Comparison of ENCODE assay signal across 12 cellular contexts in the genomic region with DNA sequence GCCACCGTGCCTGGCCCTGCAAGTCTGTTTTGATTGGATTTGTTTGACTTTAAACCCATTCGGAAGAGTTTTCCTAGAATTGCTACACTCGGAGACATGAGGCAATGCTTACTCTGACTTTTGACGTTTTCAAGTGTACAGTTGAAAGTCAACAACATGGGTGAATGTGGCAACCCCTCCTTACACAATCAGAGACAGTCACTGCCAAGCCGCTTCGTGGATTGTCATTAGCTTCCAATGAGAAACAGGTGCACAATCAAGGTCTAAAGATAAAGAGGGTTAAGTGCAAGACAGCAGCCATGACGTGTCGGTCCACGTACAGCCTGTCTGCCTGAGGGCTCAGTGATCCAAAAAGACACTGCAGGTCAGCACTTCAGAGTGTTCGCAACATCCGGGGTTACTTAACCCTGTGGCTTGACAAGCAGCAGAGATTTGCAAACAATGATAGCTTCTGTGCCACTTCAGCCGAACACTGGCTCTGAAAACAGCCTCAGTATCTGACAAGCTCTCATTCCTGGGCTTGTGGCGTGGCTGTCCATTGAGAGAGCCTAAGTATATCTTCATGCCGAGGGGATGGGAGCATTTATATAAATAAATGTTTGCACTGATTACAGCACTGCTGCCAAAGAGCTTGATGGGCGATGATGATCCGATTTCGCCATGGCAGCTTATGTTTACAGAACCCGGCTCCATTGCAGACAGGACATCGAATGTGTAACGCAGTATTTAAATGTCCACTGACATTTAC.
DNase-seq lines count a peak whose midpoint lies in the region; ATAC-seq and TF ChIP-seq lines count a peak whose summit lies in the region.
"Had no signal": no experiment of that assay in that cellular context is flagged by ENCODE, and none has a peak within 500 bp of the region (broad histone marks: within the 10 kb centered on the region; RNA-seq: fewer than 3 reads in every experiment).

No MANE protein-coding gene starts in this region.

- no peak overlapping the region for H3K56ac ChIP-seq in IMR-90 (ENCODE audit: extremely low read depth, insufficient read depth, low read length)
- H3K56ac ChIP-seq in mesendoderm (ENCODE audit: low read length) = no peak overlapping the region

- H3K23ac ChIP-seq in IMR-90 (ENCODE audit: low read depth, low read length) (peak overlapping the region; percentile 8; the same call in 1 of the 2 replicates), mesendoderm (ENCODE audit: low read length) (no peak overlapping the region)

- no peaks in the 10 kb centered on the region for H3K36me3 ChIP-seq in IMR-90 (ENCODE audit: control insufficient read depth, insufficient read depth, low read length)
- H3K36me3 ChIP-seq in mesendoderm (ENCODE audit: control insufficient read depth, insufficient read depth, low read length) = no peaks in the 10 kb centered on the region
- peaks cover 0 to 10% (median 0%) of the 10 kb centered on the region in 3 donors for H3K36me3 ChIP-seq in tibial nerve
- H3K36me3 ChIP-seq in HAP-1 (replicated peaks) = no peaks in the 10 kb centered on the region
- no peaks in the 10 kb centered on the region for H3K36me3 ChIP-seq in ovary

- ATAC-seq in IMR-90 (ENCODE audit: low read depth) = peak; percentile 84

- H3K4me3 ChIP-seq in IMR-90 (ENCODE audit: insufficient read depth, low read depth, low read length) (no peak overlapping the region), fibroblast of mammary gland (ENCODE audit: control insufficient read depth, low read depth, low read length) (no peak overlapping the region), mesendoderm (ENCODE audit: low read length) (no peak overlapping the region), tibial nerve (no peak overlapping the region), HAP-1 (no peak overlapping the region), ovary (no peak overlapping the region)

- TF ChIP-seq POLR2A in IMR-90 (IDR thresholded peaks at IDR 0.05; ENCODE audit: low read depth, low read length) (no peak), tibial nerve (IDR thresholded peaks at IDR 0.05) (no peak), ovary (IDR thresholded peaks at IDR 0.05) (no peak)

- no peaks in the 10 kb centered on the region for H3K27me3 ChIP-seq in IMR-90 (ENCODE audit: control insufficient read depth, insufficient read depth, low read length)
- H3K27me3 ChIP-seq in mesendoderm (ENCODE audit: insufficient read depth, low read length, poor library complexity) = no peaks in the 10 kb centered on the region
- H3K27me3 ChIP-seq in tibial nerve = no peaks in the 10 kb centered on the region
- H3K27me3 ChIP-seq in HAP-1 (ENCODE audit: low read depth) = no peaks in the 10 kb centered on the region
- H3K27me3 ChIP-seq in ovary = no peaks in the 10 kb centered on the region

- in situ Hi-C loops in IMR-90 (cut with MboI; ENCODE audit: low sequenced_read_pairs) (no loop called here), HAP-1 (cut with MboI; ENCODE audit: low sequenced_read_pairs) (no loop called here)

- H3K14ac ChIP-seq in IMR-90 (replicated peaks; ENCODE audit: low read depth, low read length) = no peak overlapping the region

- peak overlapping the region; percentile 60 for H3K4me2 ChIP-seq in IMR-90 (ENCODE audit: low read depth, low read length)
- H3K4me2 ChIP-seq in mesendoderm (ENCODE audit: low read length) = no peak overlapping the region

- H4K5ac ChIP-seq in IMR-90 (ENCODE audit: low read depth, low read length) (no peak overlapping the region), mesendoderm (ENCODE audit: low read length) (no peak overlapping the region)

- peak overlapping the region; percentile 23; the same call in 1 of the 2 replicates for H2BK20ac ChIP-seq in IMR-90 (ENCODE audit: low read depth, low read length)

- peaks cover 5% of the 10 kb centered on the region; the same call in 1 of the 2 replicates for H3K4me1 ChIP-seq in IMR-90 (ENCODE audit: control insufficient read depth, insufficient read depth, low read length)
- H3K4me1 ChIP-seq in mesendoderm (ENCODE audit: control insufficient read depth, low read depth, low read length) = no peaks in the 10 kb centered on the region
- peaks cover 0 to 4% (median 0%) of the 10 kb centered on the region in 4 donors for H3K4me1 ChIP-seq in tibial nerve
- H3K4me1 ChIP-seq in HAP-1 = no peaks in the 10 kb centered on the region
- H3K4me1 ChIP-seq in ovary (ENCODE audit: insufficient read depth) = no peaks in the 10 kb centered on the region

- peak overlapping the region; percentile 25; the same call in 1 of the 2 replicates for H4K91ac ChIP-seq in IMR-90 (ENCODE audit: insufficient read depth, low read depth, low read length)

- H3K27ac ChIP-seq in IMR-90 (ENCODE audit: insufficient read depth, low read length) (peak overlapping the region; percentile 62), mesendoderm (ENCODE audit: low read depth, low read length) (no peak overlapping the region), tibial nerve (peak overlapping the region in 1 of 4 donors; percentile 38), ovary (no peak overlapping the region)

- DNase-seq in IMR-90 (peak; percentile 77), fibroblast of mammary gland (ENCODE audit: low read depth) (peak; percentile 47), mesendoderm (peak; percentile 8), tibial nerve (ENCODE audit: low spot score in 2 of 2) (peak; percentile 14 to 35), NCI-H82 (lab: John Stamatoyannopoulos, UW) (no peak), HAP-1 (ENCODE audit: low spot score in 2 of 2) (no peak), ovary (no peak)
- no peak for DNase-seq in stimulated activated CD4-positive, alpha-beta T cell treated with anti-CD3 and anti-CD28 coated beads, Interleukin-12 subunit alpha, Interleukin-12 subunit beta, amount 100 ng/mL, for 4 hours
- DNase-seq: activated CD8-positive, alpha-beta memory T cell treated with anti-CD3 and anti-CD28 coated beads, Interleukin-2, amount 50 U/mL, for 48 hours; immature natural killer cell; NCI-H2171 treated with DMSO at 0.1 percent for 48 hours; SW 1271 had no signal

- no peak overlapping the region for H2AK9ac ChIP-seq in IMR-90 (replicated peaks; ENCODE audit: low read depth, low read length, poor library complexity)

- H2AK5ac ChIP-seq in IMR-90 (ENCODE audit: low read depth, low read length) (0 out of 2 replicates have a peak overlapping the region, but pooled peaks have one; percentile 5), mesendoderm (ENCODE audit: low read length) (no peak overlapping the region)

- H3K79me1 ChIP-seq in IMR-90 (ENCODE audit: low read depth in 1 of 2, low read length in 2 of 2) (peaks cover 0 to 10% of the 10 kb centered on the region in 2 experiments; a peak in 2 of 4 replicates), mesendoderm (ENCODE audit: low read length) (no peaks in the 10 kb centered on the region)

- peak overlapping the region; percentile 18 for H2AFZ ChIP-seq in IMR-90 (replicated peaks; ENCODE audit: low read length, poor library complexity)

- BruUV-seq in IMR-90 (replicated peaks; lab: Mats Ljungman, UMichigan) = no TSS peak

- TF ChIP-seq CTCF in IMR-90 (conservative IDR thresholded peaks at IDR 0.05; ENCODE audit: low read depth, low read length) (no peak), fibroblast of mammary gland (conservative IDR thresholded peaks at IDR 0.05; ENCODE audit: control insufficient read depth, insufficient read depth, low read depth, low read length) (no peak), tibial nerve (IDR thresholded peaks at IDR 0.05) (no peak), ovary (IDR thresholded peaks at IDR 0.05) (no peak)

- H3K79me2 ChIP-seq in mesendoderm (ENCODE audit: control insufficient read depth, insufficient read depth, low read length) = no peaks in the 10 kb centered on the region

- CTCF ChIA-PET in IMR-90 (lab: Yijun Ruan, JAX) = no interaction called here

- WGBS in IMR-90 (ENCODE audit: extremely low coverage in 2 of 2, insufficient read length in 1 of 2), 2 experiments = 13% methylated on average over 4 of the region's 20 CpGs; no CpG with 5 or more reads in 1 of the 2 experiments
- no CpG with 5 or more reads among the region's 20 CpGs for WGBS in mesendoderm (ENCODE audit: extremely low coverage, insufficient coverage, low lambda C conversion rate)
- 54 to 57% methylated on average over 19 to 20 of the region's 20 CpGs for WGBS in tibial nerve, 2 donors
- WGBS in ovary, 3 donors = 80 to 83% (median 81%) methylated on average over 20 of the region's 20 CpGs

- H2BK5ac ChIP-seq in IMR-90 (ENCODE audit: low read depth, low read length, poor library complexity, severe bottlenecking) (peak overlapping the region; percentile 52), mesendoderm (ENCODE audit: low read length) (no peak overlapping the region)

- H3K4ac ChIP-seq in IMR-90 (ENCODE audit: low read depth, low read length) (peak overlapping the region; percentile 62), mesendoderm (ENCODE audit: low read depth, low read length) (no peak overlapping the region)

- POLR2A ChIA-PET in IMR-90 (lab: Charles Lee; ENCODE audit: unreplicated experiment) = no interaction called here

- peak overlapping the region; percentile 4; the same call in 1 of the 2 replicates for H2BK120ac ChIP-seq in IMR-90 (ENCODE audit: low read depth, low read length)
- no peak overlapping the region for H2BK120ac ChIP-seq in mesendoderm (ENCODE audit: low read depth, low read length)

- H3K9ac ChIP-seq in IMR-90 (ENCODE audit: low read depth, low read length) (no peak overlapping the region), mesendoderm (ENCODE audit: low read length) (no peak overlapping the region)

- no peak overlapping the region for H4K8ac ChIP-seq in IMR-90 (ENCODE audit: low read depth in 2 of 2, low read length in 2 of 2)
- H4K8ac ChIP-seq in mesendoderm (ENCODE audit: low read depth, low read length) = no peak overlapping the region

- dilution Hi-C loops in IMR-90 (cut with HindIII; ENCODE audit: low sequenced_read_pairs, unreplicated experiment) = no loop called here

- TF ChIP-seq EP300 in tibial nerve (IDR thresholded peaks at IDR 0.05) (peak in 1 of 2 donors; percentile 76), ovary (IDR thresholded peaks at IDR 0.05) (no peak)

- peak overlapping the region; percentile 1; the same call in 1 of the 2 replicates for H3K18ac ChIP-seq in IMR-90 (ENCODE audit: low read depth, low read length)
- H3K18ac ChIP-seq in mesendoderm (ENCODE audit: low read length) = no peak overlapping the region

- no peak for TF ChIP-seq RAD21 in IMR-90 (IDR thresholded peaks at IDR 0.05; ENCODE audit: low read length)

- H2BK15ac ChIP-seq in IMR-90 (ENCODE audit: low read depth, low read length) (no peak overlapping the region), mesendoderm (replicated peaks; ENCODE audit: low read depth) (no peak overlapping the region)

- peaks cover 8% of the 10 kb centered on the region for H3K9me1 ChIP-seq in IMR-90 (ENCODE audit: insufficient read depth, low read length)

- peaks cover 9% of the 10 kb centered on the region for H4K20me1 ChIP-seq in IMR-90 (ENCODE audit: insufficient read depth, low read length)

- intact Hi-C loops in IMR-90 (cut with micrococcal nuclease) = no loop called here
- intact Hi-C loops in ovary (cut with DNase I) = loop anchor here in 1 of 4 donors (10.0 kb wide), 2 partner anchors 164 to 1326 kb away; no protein-coding TSS in a partner anchor

- no peaks in the 10 kb centered on the region for H3K9me3 ChIP-seq in IMR-90 (ENCODE audit: control insufficient read depth, insufficient read depth, low read length)
- peaks cover 0 to 3% (median 0%) of the 10 kb centered on the region in 4 donors for H3K9me3 ChIP-seq in tibial nerve
- no peaks in the 10 kb centered on the region for H3K9me3 ChIP-seq in HAP-1
- H3K9me3 ChIP-seq in ovary = no peaks in the 10 kb centered on the region

Comparison
In these comparisons a context has a peak if more than half of its experiments do, and no peak if none do; other contexts are left out.
1. DNase-seq: peak in IMR-90 (single experiment), fibroblast of mammary gland (single experiment), mesendoderm (single experiment) and tibial nerve (2 of 2); none in NCI-H82 (single experiment), stimulated activated CD4-positive, alpha-beta T cell treated with anti-CD3 and anti-CD28 coated beads, Interleukin-12 subunit alpha, Interleukin-12 subunit beta, amount 100 ng/mL, for 4 hours (single experiment), HAP-1 (0 of 2) and ovary (0 of 5).